Comparison of ENCODE assay signal across 27 cellular contexts in the genomic region with DNA sequence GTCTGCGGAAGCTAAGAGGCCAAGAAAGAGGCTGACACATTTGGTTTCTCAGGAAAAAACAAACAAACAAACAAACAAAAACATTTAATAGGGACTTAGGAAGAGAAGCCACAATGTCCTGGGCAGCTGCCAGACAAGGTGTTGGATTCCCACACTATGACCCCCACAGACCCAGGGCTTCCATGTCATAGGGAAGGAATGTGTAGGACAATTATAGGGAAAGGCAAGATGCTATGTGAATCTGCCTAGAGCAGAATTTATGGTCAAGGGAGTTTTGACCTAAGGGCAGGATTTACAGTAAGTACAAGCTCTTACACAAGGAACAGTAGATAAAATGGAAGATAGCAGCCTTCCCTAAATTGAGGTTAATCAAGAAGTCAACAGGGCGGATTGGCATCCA. TPM values are rescaled to one million over a fixed set of nuclear protein-coding genes. Genes with fewer than 3 reads are reported as not detected.
A peak's percentile ranks its signal among the peaks of the same experiment; 100 is the strongest.
DNase-seq lines count a peak whose midpoint lies in the region; ATAC-seq, FAIRE-seq and TF ChIP-seq lines count a peak whose summit lies in the region.
"Had no signal": no experiment of that assay in that cellular context is flagged by ENCODE, and none has a peak within 500 bp of the region (broad histone marks: within the 10 kb centered on the region; RNA-seq: fewer than 3 reads in every experiment).

No MANE protein-coding gene starts in this region.

- POLR2A ChIA-PET in PC-3 (lab: Charles Lee; ENCODE audit: unreplicated experiment): no interaction called here

- CTCF ChIA-PET in PC-3 (lab: Charles Lee): no interaction called here

- H3K9ac ChIP-seq in PC-3 (ENCODE audit: low read length) (no peak overlapping the region), trophoblast cell (ENCODE audit: low read length) (no peak overlapping the region)
- H3K9ac ChIP-seq: SK-N-SH had no signal

- peaks cover 7% of the 10 kb centered on the region; the same call in 1 of the 2 replicates for H3K9me3 Mint-ChIP-seq in HFFc6
- H3K9me3 Mint-ChIP-seq: CD8-positive, alpha-beta T cell had no signal

- no peak overlapping the region for H3K23ac ChIP-seq in trophoblast cell (ENCODE audit: low read length)

- no peak overlapping the region for H3K27ac Mint-ChIP-seq in HFFc6
- H3K27ac Mint-ChIP-seq: CD8-positive, alpha-beta T cell had no signal

- no peak overlapping the region for H3K27ac ChIP-seq in PC-3 (ENCODE audit: low read length)
- H3K27ac ChIP-seq in trophoblast cell (ENCODE audit: low read depth, low read length): no peak overlapping the region

- BruUV-seq in PC-3 (replicated peaks; lab: Mats Ljungman, UMichigan): no TSS peak

- H3K4me1 Mint-ChIP-seq in HFFc6 (ENCODE audit: low read depth): peaks cover 9% of the 10 kb centered on the region

- WGBS in trophoblast cell (ENCODE audit: extremely low coverage, insufficient coverage, insufficient read length): no CpG with 5 or more reads among the region's 2 CpGs

- H4K8ac ChIP-seq in trophoblast cell (ENCODE audit: low read depth, low read length): no peak overlapping the region

- no peak overlapping the region for H2BK12ac ChIP-seq in trophoblast cell (ENCODE audit: low read length)

- H3K36me3 Mint-ChIP-seq in HFFc6 (ENCODE audit: low read depth): no peaks in the 10 kb centered on the region
- H3K36me3 Mint-ChIP-seq: CD8-positive, alpha-beta T cell had no signal

- TF ChIP-seq CTCF in HFFc6 (IDR thresholded peaks at IDR 0.05) (no peak), PC-3 (conservative IDR thresholded peaks at IDR 0.05; ENCODE audit: low read depth, low read length) (no peak), bronchial epithelial cell (IDR thresholded peaks at IDR 0.05; ENCODE audit: insufficient read depth, low read length, severe bottlenecking) (no peak)

- no peak for ATAC-seq in PC-3
- ATAC-seq in HG02623 (IDR thresholded peaks at IDR 0.05; ENCODE audit: unreplicated experiment): no peak
- ATAC-seq: CD8-positive, alpha-beta T cell; K562 had no signal

- peak; percentile 45 for DNase-seq in HFFc6
- DNase-seq in PC-3: peak; percentile 37
- DNase-seq in bronchial epithelial cell (ENCODE audit: low read depth): no peak
- DNase-seq in trophoblast cell: peak; percentile 90 to 99
- DNase-seq in hippocampal formation (lab: John Stamatoyannopoulos, UW): no peak
- DNase-seq in anterior cingulate cortex (lab: John Stamatoyannopoulos, UW): no peak
- DNase-seq: C1 segment of cervical spinal cord; CD8-positive, alpha-beta T cell; DMS79 treated with DMSO at 0.1 percent for 48 hours; Kasumi-1; MG63; NCI-H1417; NCI-H1694; NCI-H2029 treated with DMSO at 0.1 percent for 48 hours; NCI-H2227 treated with DMSO at 0.1 percent for 48 hours; NCI-H510A; NCI-H69; SK-N-SH; T-helper 2 cell had no signal

- no peak overlapping the region for H3K4me3 Mint-ChIP-seq in HFFc6
- H3K4me3 Mint-ChIP-seq: CD8-positive, alpha-beta T cell had no signal

- intact Hi-C loops in PC-3 (cut with micrococcal nuclease): no loop called here

- no peaks in the 10 kb centered on the region for H3K27me3 ChIP-seq in PC-3 (ENCODE audit: low read length)
- no peaks in the 10 kb centered on the region for H3K27me3 ChIP-seq in bronchial epithelial cell (ENCODE audit: control insufficient read depth, insufficient read depth, low read length)
- peaks cover 2% of the 10 kb centered on the region for H3K27me3 ChIP-seq in trophoblast cell (ENCODE audit: insufficient read depth, low read length)
- H3K27me3 ChIP-seq: MG63 had no signal

- no peak overlapping the region for H3K4me2 ChIP-seq in PC-3 (ENCODE audit: low read length)
- H3K4me2 ChIP-seq in trophoblast cell (ENCODE audit: low read length): no peak overlapping the region
- H3K4me2 ChIP-seq: SK-N-SH had no signal

- peak; percentile 50 for FAIRE-seq in bronchial epithelial cell (lab: Jason Lieb, UNC)
- FAIRE-seq: G401.6, GM12891, H54, HTR-8/SVneo, K562, RCC 7860 had no signal

- no peaks in the 10 kb centered on the region for H4K20me1 ChIP-seq in PC-3 (ENCODE audit: low read length)

- no peak overlapping the region for H3K18ac ChIP-seq in trophoblast cell (ENCODE audit: low read length)

- H3K36me3 ChIP-seq in PC-3 (ENCODE audit: low read depth, low read length) (no peaks in the 10 kb centered on the region), bronchial epithelial cell (ENCODE audit: control insufficient read depth, insufficient read depth, low read length) (no peaks in the 10 kb centered on the region), trophoblast cell (ENCODE audit: control insufficient read depth in 1 of 2, insufficient read depth in 2 of 2, low read length in 2 of 2) (no peaks in the 10 kb centered on the region)
- H3K36me3 ChIP-seq: MG63 had no signal

- no peak overlapping the region for H4K91ac ChIP-seq in trophoblast cell (ENCODE audit: low read depth, low read length)

- H2AFZ ChIP-seq in PC-3 (ENCODE audit: low read length) (no peak overlapping the region), trophoblast cell (ENCODE audit: insufficient read depth, low read length, poor library complexity) (no peak overlapping the region)

- no peak overlapping the region for H3K4me3 ChIP-seq in PC-3 (ENCODE audit: low read length)
- H3K4me3 ChIP-seq in bronchial epithelial cell (ENCODE audit: low read depth, low read length): no peak overlapping the region
- H3K4me3 ChIP-seq in trophoblast cell (ENCODE audit: low read depth, low read length): no peak overlapping the region
- H3K4me3 ChIP-seq: K562, MG63 had no signal

- H3F3A ChIP-seq in PC-3 (ENCODE audit: low read length, unreplicated experiment): no peaks in the 10 kb centered on the region

- H3K9me3 ChIP-seq in PC-3 (ENCODE audit: low read length) (no peaks in the 10 kb centered on the region), trophoblast cell (ENCODE audit: insufficient read depth, low read depth, low read length) (peaks cover 5% of the 10 kb centered on the region)
- H3K9me3 ChIP-seq: SK-N-SH had no signal

- H3K79me2 ChIP-seq in PC-3 (ENCODE audit: low read length) (no peaks in the 10 kb centered on the region), trophoblast cell (ENCODE audit: control insufficient read depth, insufficient read depth, low read length, poor library complexity) (no peaks in the 10 kb centered on the region)

- H3K4me1 ChIP-seq in PC-3 (ENCODE audit: insufficient read depth, low read length): no peaks in the 10 kb centered on the region
- peaks cover 0 to 6% of the 10 kb centered on the region in 2 experiments for H3K4me1 ChIP-seq in trophoblast cell (ENCODE audit: control insufficient read depth in 1 of 2, insufficient read depth in 2 of 2, low read length in 2 of 2)

- peaks cover 14% of the 10 kb centered on the region for H3K27me3 Mint-ChIP-seq in HFFc6 (ENCODE audit: insufficient read depth)

- no peak overlapping the region for H3K14ac ChIP-seq in trophoblast cell (ENCODE audit: low read length)

- no peak overlapping the region for H2BK120ac ChIP-seq in trophoblast cell (ENCODE audit: insufficient read depth, low read length, poor library complexity)

- H3K4ac ChIP-seq in trophoblast cell (ENCODE audit: low read depth, low read length): no peak overlapping the region

- H3K79me1 ChIP-seq in trophoblast cell (ENCODE audit: low read length): no peaks in the 10 kb centered on the region

- no peak overlapping the region for H4K12ac ChIP-seq in trophoblast cell (ENCODE audit: low read depth, low read length)

- H2AK5ac ChIP-seq in trophoblast cell (ENCODE audit: low read length): no peak overlapping the region

- no peak overlapping the region for H2BK5ac ChIP-seq in trophoblast cell (ENCODE audit: low read depth, low read length, poor library complexity)

- no peaks in the 10 kb centered on the region for H3K9me2 ChIP-seq in PC-3 (replicated peaks; ENCODE audit: low read length)
- H3K9me2 ChIP-seq: SK-N-SH had no signal

RNA-seq across cellular contexts. Expression of a gene that starts 9.1 kb away (rescaled TPM):
- total RNA-seq in HFFc6 (2021; fragmentation: NEBNext Ultra II Directional; extraction: Animal tissue kit (Norgen Biotek cat#: 25700)): 1 to 10 TPM; 5.3 to 8.7 (median 6.8) TPM
- total RNA-seq in PC-3 (2014; rRNA removed) (3.7 and 17.6 TPM in 2 replicates), bronchial epithelial cell (5.9 and 6.6 TPM in 2 replicates)
- polyA plus RNA-seq in trophoblast cell (2013): 4.3 and 5.2 TPM in 2 replicates

RNA-seq across cellular contexts. Expression of a gene that starts 18.5 kb away (rescaled TPM):
- not detected for total RNA-seq in HFFc6 (2021; fragmentation: NEBNext Ultra II Directional; extraction: Animal tissue kit (Norgen Biotek cat#: 25700))
- total RNA-seq in PC-3 (2014; rRNA removed) (not detected in 2 replicates), bronchial epithelial cell (not detected in 2 replicates)
- 0.04 TPM in 1 of 2 replicates, not detected in the other for polyA plus RNA-seq in trophoblast cell (2013)
- total RNA-seq: A673; CD8-positive, alpha-beta T cell; K562 had no signal
- polyA plus RNA-seq: K562, SK-N-SH had no signal

Comparison
In these comparisons a context has a peak if more than half of its experiments do, and no peak if none do; other contexts are left out.
1. DNase-seq: peak in HFFc6 (single experiment), PC-3 (single experiment) and trophoblast cell (2 of 2); none in bronchial epithelial cell (single experiment), hippocampal formation (0 of 2) and anterior cingulate cortex (0 of 58).